Comparison of ENCODE assay signal across 18 cellular contexts in genomic region chr6:104173680-104174079, GRCh38.
A peak's percentile ranks its signal among the peaks of the same experiment; 100 is the strongest.
DNase-seq lines count a peak whose midpoint lies in the region; ATAC-seq lines count a peak whose summit lies in the region.
"Had no signal": no experiment of that assay in that cellular context is flagged by ENCODE, and none has a peak within 500 bp of the region (broad histone marks: within the 10 kb centered on the region; RNA-seq: fewer than 3 reads in every experiment).

No MANE protein-coding gene starts in this region.

- peak overlapping the region; percentile 51 for H3K27ac Mint-ChIP-seq in activated naive CD4-positive, alpha-beta T cell treated with anti-CD3 and anti-CD28 coated beads, Interleukin-2, amount 50 U/mL, for 24 hours
- no peak overlapping the region for H3K27ac Mint-ChIP-seq in activated naive CD4-positive, alpha-beta T cell treated with anti-CD3 and anti-CD28 coated beads, Interleukin-2, amount 50 U/mL, for 72 hours
- H3K27ac Mint-ChIP-seq: B cell; CD4-positive, CD25-positive, alpha-beta regulatory T cell; CD8-positive, alpha-beta T cell had no signal

- no peaks in the 10 kb centered on the region for H3K9me3 Mint-ChIP-seq in activated naive CD4-positive, alpha-beta T cell treated with anti-CD3 and anti-CD28 coated beads, Interleukin-2, amount 50 U/mL, for 24 hours
- H3K9me3 Mint-ChIP-seq in activated naive CD4-positive, alpha-beta T cell treated with anti-CD3 and anti-CD28 coated beads, Interleukin-2, amount 50 U/mL, for 72 hours = no peaks in the 10 kb centered on the region
- H3K9me3 Mint-ChIP-seq: CD8-positive, alpha-beta T cell had no signal

- H3K4me1 ChIP-seq in mesenchymal stem cell (ENCODE audit: control insufficient read depth, insufficient read depth, low read depth, low read length) = no peaks in the 10 kb centered on the region

- H2BK12ac ChIP-seq in mesenchymal stem cell (ENCODE audit: low read length in 2 of 2) = no peak overlapping the region

- no peak for ATAC-seq in activated naive CD4-positive, alpha-beta T cell treated with anti-CD3 and anti-CD28 coated beads, Interleukin-2, amount 50 U/mL, for 72 hours
- ATAC-seq in left lobe of liver (peak; percentile 84), GM19023 (IDR thresholded peaks at IDR 0.05; ENCODE audit: unreplicated experiment) (no peak)
- ATAC-seq: CD8-positive, alpha-beta T cell had no signal

- no peak overlapping the region for H3K27ac ChIP-seq in mesenchymal stem cell (ENCODE audit: low read length, poor library complexity, severe bottlenecking)
- H3K27ac ChIP-seq: 22Rv1, BLaER1, C4-2B, GM23248 had no signal

- no peak overlapping the region for H2AK5ac ChIP-seq in mesenchymal stem cell (ENCODE audit: low read length, severe bottlenecking)

- no peak overlapping the region for H4K91ac ChIP-seq in mesenchymal stem cell (ENCODE audit: low read length)

- H3K23ac ChIP-seq in mesenchymal stem cell (ENCODE audit: low read length in 2 of 2) = no peak overlapping the region

- no peak overlapping the region for H3K18ac ChIP-seq in mesenchymal stem cell (ENCODE audit: low read depth in 1 of 2, low read length in 2 of 2)

- no peaks in the 10 kb centered on the region for H3K4me1 Mint-ChIP-seq in activated naive CD4-positive, alpha-beta T cell treated with anti-CD3 and anti-CD28 coated beads, Interleukin-2, amount 50 U/mL, for 24 hours
- H3K4me1 Mint-ChIP-seq: B cell; CD4-positive, CD25-positive, alpha-beta regulatory T cell had no signal

- no peak overlapping the region for H2AFZ ChIP-seq in mesenchymal stem cell (ENCODE audit: low read depth, low read length)
- H2AFZ ChIP-seq: GM23248 had no signal

- no peaks in the 10 kb centered on the region for H3K9me3 ChIP-seq in mesenchymal stem cell (ENCODE audit: control insufficient read depth, low read length)
- H3K9me3 ChIP-seq: BLaER1, Caco-2 had no signal

- 100% methylated on average over 1 of the region's 1 CpG for WGBS in mesenchymal stem cell

- no peak overlapping the region for H2BK120ac ChIP-seq in mesenchymal stem cell (ENCODE audit: low read depth, low read length)

- no peak overlapping the region for H3K4me3 Mint-ChIP-seq in activated naive CD4-positive, alpha-beta T cell treated with anti-CD3 and anti-CD28 coated beads, Interleukin-2, amount 50 U/mL, for 24 hours
- H3K4me3 Mint-ChIP-seq: B cell; CD4-positive, CD25-positive, alpha-beta regulatory T cell; CD8-positive, alpha-beta T cell had no signal

- H3K36me3 Mint-ChIP-seq in activated naive CD4-positive, alpha-beta T cell treated with anti-CD3 and anti-CD28 coated beads, Interleukin-2, amount 50 U/mL, for 24 hours = no peaks in the 10 kb centered on the region
- H3K36me3 Mint-ChIP-seq in activated naive CD4-positive, alpha-beta T cell treated with anti-CD3 and anti-CD28 coated beads, Interleukin-2, amount 50 U/mL, for 72 hours = no peaks in the 10 kb centered on the region
- H3K36me3 Mint-ChIP-seq: CD4-positive, CD25-positive, alpha-beta regulatory T cell; CD8-positive, alpha-beta T cell had no signal

- no peak for DNase-seq in activated naive CD4-positive, alpha-beta T cell treated with anti-CD3 and anti-CD28 coated beads, Interleukin-2, amount 50 U/mL, for 72 hours (ENCODE audit: low spot score in 2 of 2)
- peak; percentile 35 to 47 for DNase-seq in NCI-H526 (lab: John Stamatoyannopoulos, UW)
- DNase-seq in left lobe of liver (ENCODE audit: low spot score) = no peak
- DNase-seq in HK-2 (ENCODE audit: unreplicated experiment) = no peak
- no peak for DNase-seq in mesenchymal stem cell
- DNase-seq: CD4-positive, CD25-positive, alpha-beta regulatory T cell; CD8-positive, alpha-beta T cell; DMS153; DND-41; GM23248; HCEC 1CT had no signal

- H4K8ac ChIP-seq in mesenchymal stem cell (ENCODE audit: low read length) = no peak overlapping the region

- no peak overlapping the region for H2BK5ac ChIP-seq in mesenchymal stem cell (ENCODE audit: low read depth, low read length, poor library complexity, severe bottlenecking)

- H2BK15ac ChIP-seq in mesenchymal stem cell (ENCODE audit: low read depth, poor library complexity, severe bottlenecking) = no peak overlapping the region

- H3K14ac ChIP-seq in mesenchymal stem cell (ENCODE audit: low read length in 2 of 2) = no peak overlapping the region

- no peaks in the 10 kb centered on the region for H3K79me1 ChIP-seq in mesenchymal stem cell (replicated peaks; ENCODE audit: low read length, poor library complexity, severe bottlenecking)

- no peak overlapping the region for H3K4ac ChIP-seq in mesenchymal stem cell (ENCODE audit: low read depth in 1 of 2, low read length in 2 of 2)

- no peaks in the 10 kb centered on the region for H3K27me3 Mint-ChIP-seq in activated naive CD4-positive, alpha-beta T cell treated with anti-CD3 and anti-CD28 coated beads, Interleukin-2, amount 50 U/mL, for 24 hours
- H3K27me3 Mint-ChIP-seq: B cell; CD4-positive, CD25-positive, alpha-beta regulatory T cell had no signal

- H3K4me3 ChIP-seq in mesenchymal stem cell (ENCODE audit: insufficient read depth in 1 of 2, low read depth in 1 of 2, low read length in 2 of 2) = no peak overlapping the region
- H3K4me3 ChIP-seq: BLaER1, GM23248 had no signal

- H3K27me3 ChIP-seq in mesenchymal stem cell (ENCODE audit: control insufficient read depth in 1 of 2, insufficient read depth in 1 of 2, low read length in 2 of 2) = no peaks in the 10 kb centered on the region
- H3K27me3 ChIP-seq: BLaER1 had no signal

- H3K36me3 ChIP-seq in mesenchymal stem cell (ENCODE audit: control insufficient read depth in 1 of 2, insufficient read depth in 2 of 2, low read depth in 1 of 2, low read length in 2 of 2) = no peaks in the 10 kb centered on the region
- H3K36me3 ChIP-seq: BLaER1 had no signal

- H3K4me2 ChIP-seq in mesenchymal stem cell (ENCODE audit: low read length, poor library complexity, severe bottlenecking) = no peak overlapping the region
- H3K4me2 ChIP-seq: BLaER1 had no signal

- H3K9ac ChIP-seq in mesenchymal stem cell (ENCODE audit: low read length) = no peak overlapping the region
- H3K9ac ChIP-seq: BLaER1, GM23248 had no signal

Comparison
In these comparisons a context has a peak if more than half of its experiments do, and no peak if none do; other contexts are left out.
1. DNase-seq: peak in NCI-H526 (2 of 2); none in activated naive CD4-positive, alpha-beta T cell treated with anti-CD3 and anti-CD28 coated beads, Interleukin-2, amount 50 U/mL, for 72 hours (0 of 2), left lobe of liver (single experiment), HK-2 (single experiment) and mesenchymal stem cell (single experiment).